In genomic region chr4:71026086-71026485, GRCh38 we compare ENCODE assay signal across 1 cellular context.
A peak's percentile ranks its signal among the peaks of the same experiment; 100 is the strongest.
TF ChIP-seq lines count a peak whose summit lies in the region.

No MANE protein-coding gene starts in this region.

TF ChIP-seq in HepG2, 621 proteins besides CTCF, POLR2A, EP300 and RAD21 (continued from another document):
- peak; percentile 18; the same call in 1 of the 2 replicates for TF ChIP-seq AHDC1 (CRISPR knock-in tag; IDR thresholded peaks at IDR 0.05; ENCODE audit: borderline replicate concordance)
- 0 out of 2 replicates have a peak, but pooled peaks have one; percentile 29 for TF ChIP-seq ZNF3 (CRISPR knock-in tag; IDR thresholded peaks at IDR 0.05)
- TF ChIP-seq ZNF235 (CRISPR knock-in tag; IDR thresholded peaks at IDR 0.05; ENCODE audit: borderline replicate concordance) = no peak
- TF ChIP-seq RXRA (CRISPR knock-in tag; IDR thresholded peaks at IDR 0.05) = no peak; the same call in 1 of the 2 replicates
- TF ChIP-seq ZNF790 (CRISPR knock-in tag; IDR thresholded peaks at IDR 0.05; ENCODE audit: borderline replicate concordance) = no peak
- TF ChIP-seq ARID5B (CRISPR knock-in tag; IDR thresholded peaks at IDR 0.05) = peak; percentile 32; the same call in 1 of the 2 replicates
